ENCODE assay signal across 14 cellular contexts in genomic region chr6:17984399-17984798, GRCh38. TPM values are rescaled to one million over a fixed set of nuclear protein-coding genes. Genes with fewer than 3 reads are reported as not detected.
DNase-seq lines count a peak whose midpoint lies in the region; ATAC-seq and TF ChIP-seq lines count a peak whose summit lies in the region.
"Had no signal": no experiment of that assay in that cellular context is flagged by ENCODE, and none has a peak within 500 bp of the region (broad histone marks: within the 10 kb centered on the region; RNA-seq: fewer than 3 reads in every experiment).

No MANE protein-coding gene starts in this region.

- H3K4me3 ChIP-seq in breast epithelium (peak overlapping the region in 2 of 3 donors; percentile 69 to 82), iPS-20b (ENCODE audit: low read length) (peak overlapping the region; percentile 7; the same call in 1 of the 2 replicates), spleen (peak overlapping the region in 1 of 8 donors; percentile 27)
- no peak overlapping the region for H3K4me3 ChIP-seq in CD8-positive, alpha-beta memory T cell (ENCODE audit: low read length)

- no peak for TF ChIP-seq CTCF in HFFc6 (IDR thresholded peaks at IDR 0.05)
- no peak for TF ChIP-seq CTCF in breast epithelium (IDR thresholded peaks at IDR 0.05)
- TF ChIP-seq CTCF in spleen (IDR thresholded peaks at IDR 0.05 in 8 of 11, conservative IDR thresholded peaks at IDR 0.05 in 3 of 11): no peak

- CTCF ChIA-PET in CD8-positive, alpha-beta memory T cell (lab: Charles Lee): no interaction called here

- intact Hi-C loops in breast epithelium (cut with DNase I; ENCODE audit: low total_unique reads) (no loop called here), spleen (cut with DNase I; ENCODE audit: low total_unique reads) (loop anchor here (10.0 kb wide), 1 partner anchor 60 kb away; no protein-coding TSS in a partner anchor)

- H3K4me1 ChIP-seq in breast epithelium (no peaks in the 10 kb centered on the region), iPS-20b (ENCODE audit: insufficient read depth, low read length) (peaks cover 21% of the 10 kb centered on the region), spleen (peaks cover 8 to 64% (median 41%) of the 10 kb centered on the region in 6 donors)
- peaks cover 9% of the 10 kb centered on the region for H3K4me1 ChIP-seq in CD8-positive, alpha-beta memory T cell (ENCODE audit: insufficient read depth, low read length)

- DNase-seq in HFFc6 (no peak), breast epithelium (ENCODE audit: low spot score in 2 of 2) (no peak), spleen (no peak), Ammon's horn (ENCODE audit: low spot score) (no peak)
- DNase-seq in activated CD4-positive, CD25-positive, alpha-beta regulatory T cell (lab: John Stamatoyannopoulos, UW): no peak
- no peak for DNase-seq in CD8-positive, alpha-beta memory T cell
- DNase-seq: activated T-cell treated with anti-CD3 and anti-CD28 coated beads, Interleukin-2, amount 50 U/mL, for 24 hours; kidney glomerular epithelial cell; NCI-H2227 treated with DMSO at 0.1 percent for 48 hours; stimulated activated CD4-positive, alpha-beta T cell treated with anti-CD3 and anti-CD28 coated beads, Interleukin-1b, Interleukin-23, amount 100 ng/mL, for 48 hours; stimulated activated naive B cell treated with anti-CD40 and anti-IgM and Interleukin-4, amounts not matched to agents 10 μg/mL and 1 μg/mL and 100 μg/mL, for 72 hours had no signal

- H3K9me3 ChIP-seq in breast epithelium: no peaks in the 10 kb centered on the region
- no peaks in the 10 kb centered on the region for H3K9me3 ChIP-seq in iPS-20b (ENCODE audit: insufficient read depth, low read depth, low read length)
- no peaks in the 10 kb centered on the region for H3K9me3 ChIP-seq in spleen
- H3K9me3 ChIP-seq in CD8-positive, alpha-beta memory T cell (ENCODE audit: low read length): no peaks in the 10 kb centered on the region

- no peaks in the 10 kb centered on the region for H3K27me3 ChIP-seq in breast epithelium
- H3K27me3 ChIP-seq in iPS-20b (ENCODE audit: insufficient read depth, low read length): peaks cover 13% of the 10 kb centered on the region
- H3K27me3 ChIP-seq in spleen (replicated peaks in 1 of 7): peaks cover 0 to 12% (median 0%) of the 10 kb centered on the region in 7 donors
- peaks cover 16% of the 10 kb centered on the region for H3K27me3 ChIP-seq in CD8-positive, alpha-beta memory T cell (ENCODE audit: insufficient read depth, low read length, poor library complexity, severe bottlenecking)

- H3K9me3 Mint-ChIP-seq in HFFc6: no peaks in the 10 kb centered on the region
- peaks cover 0 to 2% (median 0%) of the 10 kb centered on the region in 5 donors for H3K9me3 Mint-ChIP-seq in CD8-positive, alpha-beta memory T cell
- H3K9me3 Mint-ChIP-seq: activated T-cell treated with anti-CD3 and anti-CD28 coated beads, Interleukin-2, amount 50 U/mL, for 24 hours; stimulated activated naive B cell treated with anti-CD40 and anti-IgM and Interleukin-4, amounts not matched to agents 10 μg/mL and 1 μg/mL and 100 μg/mL, for 72 hours had no signal

- H3K36me3 ChIP-seq in breast epithelium (no peaks in the 10 kb centered on the region), iPS-20b (ENCODE audit: insufficient read depth, low read depth, low read length) (peaks cover 13% of the 10 kb centered on the region; the same call in 1 of the 2 replicates), spleen (peaks cover 0 to 9% (median 0%) of the 10 kb centered on the region in 6 donors)
- H3K36me3 ChIP-seq in CD8-positive, alpha-beta memory T cell (ENCODE audit: insufficient read depth, low read length): no peaks in the 10 kb centered on the region

- H3K36me3 Mint-ChIP-seq in HFFc6 (ENCODE audit: low read depth): peaks cover 21% of the 10 kb centered on the region
- H3K36me3 Mint-ChIP-seq in CD8-positive, alpha-beta memory T cell: no peaks in the 10 kb centered on the region

- H3K4me1 Mint-ChIP-seq in HFFc6 (ENCODE audit: low read depth): peaks cover 73% of the 10 kb centered on the region
- H3K4me1 Mint-ChIP-seq in CD8-positive, alpha-beta memory T cell: peaks cover 7 to 31% (median 23%) of the 10 kb centered on the region in 3 donors

- H3K4me3 Mint-ChIP-seq in HFFc6: peak overlapping the region; percentile 95
- peak overlapping the region in 1 of 7 donors; percentile 60 for H3K4me3 Mint-ChIP-seq in CD8-positive, alpha-beta memory T cell
- H3K4me3 Mint-ChIP-seq: activated T-cell treated with anti-CD3 and anti-CD28 coated beads, Interleukin-2, amount 50 U/mL, for 24 hours; stimulated activated naive B cell treated with anti-CD40 and anti-IgM and Interleukin-4, amounts not matched to agents 10 μg/mL and 1 μg/mL and 100 μg/mL, for 72 hours had no signal

- H3K27me3 Mint-ChIP-seq in HFFc6 (ENCODE audit: insufficient read depth): no peaks in the 10 kb centered on the region; the same call in 1 of the 2 replicates
- peaks cover 27 to 54% of the 10 kb centered on the region in 2 donors for H3K27me3 Mint-ChIP-seq in CD8-positive, alpha-beta memory T cell

- no peak overlapping the region for H3K9ac ChIP-seq in iPS-20b (ENCODE audit: low read depth, low read length)

- H3K27ac Mint-ChIP-seq in HFFc6: peak overlapping the region; percentile 90
- no peak overlapping the region for H3K27ac Mint-ChIP-seq in CD8-positive, alpha-beta memory T cell
- H3K27ac Mint-ChIP-seq: activated T-cell treated with anti-CD3 and anti-CD28 coated beads, Interleukin-2, amount 50 U/mL, for 24 hours had no signal

- 25 to 50% (median 36%) methylated on average over 1 of the region's 1 CpG for WGBS in spleen, 5 donors

- POLR2A ChIA-PET in CD8-positive, alpha-beta memory T cell (lab: Charles Lee): no interaction called here

- H3K27ac ChIP-seq in breast epithelium (peak overlapping the region; percentile 48 to 62), iPS-20b (ENCODE audit: low read length) (no peak overlapping the region), spleen (peak overlapping the region in 7 of 8 donors; percentile 1 to 78 (median 32))
- no peak overlapping the region for H3K27ac ChIP-seq in CD8-positive, alpha-beta memory T cell (ENCODE audit: low read depth, low read length)

- TF ChIP-seq POLR2A in breast epithelium (IDR thresholded peaks at IDR 0.05) (no peak), spleen (IDR thresholded peaks at IDR 0.05) (no peak)

- ATAC-seq in GM18870 (IDR thresholded peaks at IDR 0.05; ENCODE audit: unreplicated experiment): no peak
- ATAC-seq: Panc1; stimulated activated naive B cell treated with anti-CD40 and anti-IgM and Interleukin-4, amounts not matched to agents 10 μg/mL and 1 μg/mL and 100 μg/mL, for 72 hours had no signal

RNA-seq across cellular contexts. Expression of gene KIF13A, which starts 3.0 kb away (rescaled TPM):
- total RNA-seq in HFFc6 (2021; fragmentation: NEBNext Ultra II Directional; extraction: Animal tissue kit (Norgen Biotek cat#: 25700)): 10 to 100 TPM; 63.7 to 72.8 (median 66.4) TPM
- total RNA-seq in breast epithelium (10 to 100 TPM; 40.0 to 60.4 (median 49.6) TPM), spleen (10 to 100 TPM; 16.6 to 32.0 (median 21.1) TPM)
- polyA plus RNA-seq in spleen: 1 to 10 TPM; 3.7 to 8.3 (median 5.2) TPM
- total RNA-seq in CD8-positive, alpha-beta memory T cell: under 1 TPM; 0.18 to 0.60 TPM
- polyA plus RNA-seq in CD8-positive, alpha-beta memory T cell: 0.12 TPM

Comparison
In these comparisons a context has a peak if more than half of its experiments do, and no peak if none do; other contexts are left out.
1. H3K27ac ChIP-seq: peak in breast epithelium (2 of 2) and spleen (7 of 8); none in iPS-20b (single experiment) and CD8-positive, alpha-beta memory T cell (single experiment).
2. RNA of gene KIF13A, which starts 3.0 kb away (total RNA-seq): 63.7 to 72.8 TPM in HFFc6, 40.0 to 60.4 TPM in breast epithelium and 16.6 to 32.0 TPM in spleen; 0.18 to 0.60 TPM in CD8-positive, alpha-beta memory T cell; every median in the first group is over 10 times any median in the second.